ENCODE assay signal across 8 cellular contexts in the genomic region with DNA sequence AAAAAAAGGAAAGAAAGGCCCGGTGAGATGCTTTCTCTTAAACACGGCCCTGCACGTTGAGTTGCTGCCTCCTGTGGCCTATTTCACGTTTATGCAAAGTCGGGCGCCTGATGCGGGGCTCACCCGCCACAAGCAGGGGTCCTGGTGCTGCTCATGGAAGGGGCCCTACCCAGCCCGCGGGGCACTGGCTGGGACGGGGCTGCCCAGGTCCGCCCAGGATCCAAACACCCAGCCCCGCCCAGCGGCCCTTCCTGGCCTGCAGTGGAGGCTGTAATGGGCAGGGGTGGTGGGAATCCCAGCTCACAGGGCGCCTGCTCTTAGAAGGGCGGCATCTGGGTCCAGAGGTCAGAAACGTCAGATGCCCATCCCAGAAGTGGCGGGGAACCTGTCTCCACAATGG. TPM values are rescaled to one million over a fixed set of nuclear protein-coding genes. Genes with fewer than 3 reads are reported as not detected.
DNase-seq lines count a peak whose midpoint lies in the region; ATAC-seq and TF ChIP-seq lines count a peak whose summit lies in the region.

No MANE protein-coding gene starts in this region.

- no peak overlapping the region for H3K27ac Mint-ChIP-seq in WTC11

- H2BK5ac ChIP-seq in trophoblast cell (ENCODE audit: low read depth, low read length, poor library complexity), result no peak overlapping the region

- H2BK120ac ChIP-seq in trophoblast cell (ENCODE audit: insufficient read depth, low read length, poor library complexity), result no peak overlapping the region

- H3K79me2 ChIP-seq in trophoblast cell (ENCODE audit: control insufficient read depth, insufficient read depth, low read length, poor library complexity), result peaks cover 3% of the 10 kb centered on the region

- H2BK12ac ChIP-seq in trophoblast cell (ENCODE audit: low read length), result no peak overlapping the region

- peaks cover 2% of the 10 kb centered on the region for H3K79me1 ChIP-seq in trophoblast cell (ENCODE audit: low read length)

- no peak overlapping the region for H3K9ac ChIP-seq in trophoblast cell (ENCODE audit: low read length)

- H2AK5ac ChIP-seq in trophoblast cell (ENCODE audit: low read length), result no peak overlapping the region

- peaks cover 2% of the 10 kb centered on the region for H3K9me3 ChIP-seq in trophoblast cell (ENCODE audit: insufficient read depth, low read depth, low read length)

- H3K4me3 Mint-ChIP-seq in WTC11, result peak overlapping the region; percentile 76

- H3K18ac ChIP-seq in trophoblast cell (ENCODE audit: low read length), result no peak overlapping the region

- no peak overlapping the region for H2AFZ ChIP-seq in trophoblast cell (ENCODE audit: insufficient read depth, low read length, poor library complexity)

- no peak overlapping the region for H4K12ac ChIP-seq in trophoblast cell (ENCODE audit: low read depth, low read length)

- H3K23ac ChIP-seq in trophoblast cell (ENCODE audit: low read length), result no peak overlapping the region

- H3K27me3 Mint-ChIP-seq in WTC11 (ENCODE audit: low read depth), result peaks cover 8% of the 10 kb centered on the region

- WGBS in trophoblast cell (ENCODE audit: extremely low coverage, insufficient coverage, insufficient read length), result no CpG with 5 or more reads among the region's 18 CpGs

- no peak overlapping the region for H3K27ac ChIP-seq in trophoblast cell (ENCODE audit: low read depth, low read length)

- peaks cover 37% of the 10 kb centered on the region for H3K9me3 Mint-ChIP-seq in WTC11

- no peaks in the 10 kb centered on the region for H3K36me3 ChIP-seq in trophoblast cell (ENCODE audit: control insufficient read depth in 1 of 2, insufficient read depth in 2 of 2, low read length in 2 of 2)

- H3K36me3 Mint-ChIP-seq in WTC11, result peaks cover 41% of the 10 kb centered on the region

- POLR2A ChIA-PET in WTC11 (lab: Charles Lee), result no interaction called here

- CTCF ChIA-PET in WTC11 (lab: Charles Lee), result interaction anchor here (1.0 to 5.0 kb wide), 4 partner anchors 44 to 176 kb away, joined by 3 to 33 read pairs (median 4); no protein-coding TSS in a partner anchor

- H3K14ac ChIP-seq in trophoblast cell (ENCODE audit: low read length), result no peak overlapping the region

- intact Hi-C loops in Right ventricle myocardium inferior (cut with DNase I), result loop anchor here (10.0 kb wide), 1 partner anchor 55 kb away; no protein-coding TSS in a partner anchor

- peaks cover 2 to 6% of the 10 kb centered on the region in 2 experiments for H3K4me1 ChIP-seq in trophoblast cell (ENCODE audit: control insufficient read depth in 1 of 2, insufficient read depth in 2 of 2, low read length in 2 of 2)

- H3K4ac ChIP-seq in trophoblast cell (ENCODE audit: low read depth, low read length), result no peak overlapping the region

- ATAC-seq in WTC11, result peak; percentile 14
- peak; percentile 26 for ATAC-seq in Right ventricle myocardium inferior
- ATAC-seq in GM19463 (IDR thresholded peaks at IDR 0.05; ENCODE audit: unreplicated experiment), result no peak
- ATAC-seq in HG03139 (IDR thresholded peaks at IDR 0.05; ENCODE audit: unreplicated experiment), result no peak

- H4K91ac ChIP-seq in trophoblast cell (ENCODE audit: low read depth, low read length), result no peak overlapping the region

- H3K4me1 Mint-ChIP-seq in WTC11, result peaks cover 6% of the 10 kb centered on the region

- H3K27me3 ChIP-seq in trophoblast cell (ENCODE audit: insufficient read depth, low read length), result peaks cover 4% of the 10 kb centered on the region

- TF ChIP-seq CTCF in WTC11 (IDR thresholded peaks at IDR 0.05), result no peak

- no peak overlapping the region for H4K8ac ChIP-seq in trophoblast cell (ENCODE audit: low read depth, low read length)

- DNase-seq in D341Med (ENCODE audit: low spot score) (peak; percentile 50), WTC11 (ENCODE audit: low spot score) (peak; percentile 51), Right ventricle myocardium inferior (ENCODE audit: missing footprints) (no peak), trophoblast cell (no peak), Kasumi-1 (lab: John Stamatoyannopoulos, UW) (no peak), NCI-H1105 (lab: John Stamatoyannopoulos, UW) (no peak)

- H3K4me2 ChIP-seq in trophoblast cell (ENCODE audit: low read length), result peak overlapping the region; percentile 5

- H3K4me3 ChIP-seq in trophoblast cell (ENCODE audit: low read depth, low read length), result no peak overlapping the region

TF ChIP-seq in WTC11, 78 proteins besides CTCF, POLR2A, EP300 and RAD21:
- TF ChIP-seq, protein P1, sequence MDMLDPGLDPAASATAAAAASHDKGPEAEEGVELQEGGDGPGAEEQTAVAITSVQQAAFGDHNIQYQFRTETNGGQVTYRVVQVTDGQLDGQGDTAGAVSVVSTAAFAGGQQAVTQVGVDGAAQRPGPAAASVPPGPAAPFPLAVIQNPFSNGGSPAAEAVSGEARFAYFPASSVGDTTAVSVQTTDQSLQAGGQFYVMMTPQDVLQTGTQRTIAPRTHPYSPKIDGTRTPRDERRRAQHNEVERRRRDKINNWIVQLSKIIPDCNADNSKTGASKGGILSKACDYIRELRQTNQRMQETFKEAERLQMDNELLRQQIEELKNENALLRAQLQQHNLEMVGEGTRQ (CRISPR knock-in tag; IDR thresholded peaks at IDR 0.05), result no peak
- no peak for TF ChIP-seq TCF7 (CRISPR knock-in tag; IDR thresholded peaks at IDR 0.05; ENCODE audit: low read depth)
- TF ChIP-seq OVOL2 (CRISPR knock-in tag; IDR thresholded peaks at IDR 0.05; ENCODE audit: borderline replicate concordance), result no peak
- TF ChIP-seq ZNF219 (CRISPR knock-in tag; IDR thresholded peaks at IDR 0.05; ENCODE audit: borderline replicate concordance), result no peak
- no peak for TF ChIP-seq GTF2I (CRISPR knock-in tag; conservative IDR thresholded peaks at IDR 0.05)
- TF ChIP-seq ZNF423 (CRISPR knock-in tag; IDR thresholded peaks at IDR 0.05), result no peak
- no peak for TF ChIP-seq JUN (CRISPR knock-in tag; IDR thresholded peaks at IDR 0.05)
- TF ChIP-seq FOXP1 (CRISPR knock-in tag; IDR thresholded peaks at IDR 0.05; ENCODE audit: borderline replicate concordance), result no peak
- TF ChIP-seq ETV6 (CRISPR knock-in tag; IDR thresholded peaks at IDR 0.05), result no peak
- TF ChIP-seq FOXK1 (CRISPR knock-in tag; IDR thresholded peaks at IDR 0.05), result no peak
- TF ChIP-seq ZNF416 (CRISPR knock-in tag; IDR thresholded peaks at IDR 0.05), result no peak
- TF ChIP-seq, protein P2, sequence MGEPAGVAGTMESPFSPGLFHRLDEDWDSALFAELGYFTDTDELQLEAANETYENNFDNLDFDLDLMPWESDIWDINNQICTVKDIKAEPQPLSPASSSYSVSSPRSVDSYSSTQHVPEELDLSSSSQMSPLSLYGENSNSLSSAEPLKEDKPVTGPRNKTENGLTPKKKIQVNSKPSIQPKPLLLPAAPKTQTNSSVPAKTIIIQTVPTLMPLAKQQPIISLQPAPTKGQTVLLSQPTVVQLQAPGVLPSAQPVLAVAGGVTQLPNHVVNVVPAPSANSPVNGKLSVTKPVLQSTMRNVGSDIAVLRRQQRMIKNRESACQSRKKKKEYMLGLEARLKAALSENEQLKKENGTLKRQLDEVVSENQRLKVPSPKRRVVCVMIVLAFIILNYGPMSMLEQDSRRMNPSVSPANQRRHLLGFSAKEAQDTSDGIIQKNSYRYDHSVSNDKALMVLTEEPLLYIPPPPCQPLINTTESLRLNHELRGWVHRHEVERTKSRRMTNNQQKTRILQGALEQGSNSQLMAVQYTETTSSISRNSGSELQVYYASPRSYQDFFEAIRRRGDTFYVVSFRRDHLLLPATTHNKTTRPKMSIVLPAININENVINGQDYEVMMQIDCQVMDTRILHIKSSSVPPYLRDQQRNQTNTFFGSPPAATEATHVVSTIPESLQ (CRISPR knock-in tag; IDR thresholded peaks at IDR 0.05), result no peak
- TF ChIP-seq ZNF671 (CRISPR knock-in tag; IDR thresholded peaks at IDR 0.05), result no peak
- no peak for TF ChIP-seq MYBL2 (CRISPR knock-in tag; IDR thresholded peaks at IDR 0.05)
- no peak for TF ChIP-seq ELF4 (CRISPR knock-in tag; IDR thresholded peaks at IDR 0.05; ENCODE audit: low read depth)
- TF ChIP-seq ATF1 (CRISPR knock-in tag; IDR thresholded peaks at IDR 0.05), result no peak
- no peak for TF ChIP-seq SMAD3 (CRISPR knock-in tag; IDR thresholded peaks at IDR 0.05; ENCODE audit: borderline replicate concordance)
- TF ChIP-seq ZNF396 (CRISPR knock-in tag; IDR thresholded peaks at IDR 0.05; ENCODE audit: borderline replicate concordance), result no peak
TF ChIP-seq in WTC11: peak in this region for 0.

RNA-seq across cellular contexts. Expression of a gene that starts 1.6 kb away (rescaled TPM):
- total RNA-seq in WTC11 (2021), result 111 to 138 TPM (median 138 TPM) in 3 replicates
- total RNA-seq in Right ventricle myocardium inferior, result 254 TPM
- polyA plus RNA-seq in trophoblast cell (2013), result 53.6 and 55.1 TPM in 2 replicates

RNA-seq across cellular contexts. Expression of a gene that starts 55.9 kb away (rescaled TPM):
- 6.1 to 9.6 TPM (median 9.5 TPM) in 3 replicates for total RNA-seq in WTC11 (2021)
- total RNA-seq in Right ventricle myocardium inferior, result 1.2 TPM
- 1.0 and 1.4 TPM in 2 replicates for polyA plus RNA-seq in trophoblast cell (2013)

Comparison
In these comparisons a context has a peak if more than half of its experiments do, and no peak if none do; other contexts are left out.
1. DNase-seq: peak in D341Med (single experiment) and WTC11 (single experiment); none in Right ventricle myocardium inferior (single experiment), trophoblast cell (0 of 2), Kasumi-1 (0 of 2) and NCI-H1105 (single experiment).
2. ATAC-seq: peak in WTC11 (single experiment) and Right ventricle myocardium inferior (single experiment); none in GM19463 (single experiment) and HG03139 (single experiment).